Comparison of ENCODE assay signal across 21 cellular contexts in the genomic region with DNA sequence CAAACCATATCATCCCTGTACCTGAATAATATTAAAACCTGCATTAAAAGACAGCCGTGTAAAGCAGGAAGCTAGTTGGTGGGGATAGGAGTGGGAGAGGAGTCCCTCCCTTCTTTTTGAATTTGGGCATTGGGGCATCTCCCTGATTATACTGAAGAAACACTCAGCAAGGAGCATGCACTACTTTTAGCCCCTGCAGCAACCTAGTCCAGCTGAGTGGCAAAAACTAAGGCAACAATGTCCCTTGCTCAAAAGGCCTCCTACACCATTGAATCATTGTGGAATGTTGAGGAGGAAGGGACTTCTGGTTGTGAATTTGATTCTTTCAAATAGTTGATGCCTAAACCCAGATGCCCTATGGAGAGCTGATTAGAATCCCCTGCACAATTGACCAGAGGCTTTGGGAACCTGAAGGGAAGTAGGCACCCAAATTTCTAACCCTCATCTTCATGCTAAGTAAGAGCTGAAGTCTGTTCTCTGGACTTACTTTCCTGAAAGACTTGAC.
"Had no signal": no experiment of that assay in that cellular context is flagged by ENCODE, and none has a peak within 500 bp of the region (broad histone marks: within the 10 kb centered on the region; RNA-seq: fewer than 3 reads in every experiment).

No MANE protein-coding gene starts in this region.

- FAIRE-seq: TTC549 had no signal

- H3K4me3 Mint-ChIP-seq: activated T-cell treated with anti-CD3 and anti-CD28 coated beads, Interleukin-2, amount 50 U/mL, for 24 hours; activated T-helper 17 cell treated with anti-CD3 and anti-CD28 coated beads, Interleukin-2, amount 50 U/mL, for 72 hours; brain; effector memory CD8-positive, alpha-beta T cell; naive B cell; neural crest cell; stimulated activated naive CD8-positive, alpha-beta T cell treated with anti-CD3 and anti-CD28 coated beads, Interleukin-15, Interleukin-2, amounts not matched to agents 100 ng/mL and 50 ng/mL, for 24 hours had no signal

- H3K9me3 Mint-ChIP-seq: activated naive CD4-positive, alpha-beta T cell treated with anti-CD3 and anti-CD28 coated beads, Interleukin-2, amount 50 U/mL, for 72 hours; activated T-cell treated with anti-CD3 and anti-CD28 coated beads, Interleukin-2, amount 50 U/mL, for 24 hours; activated T-helper 17 cell treated with anti-CD3 and anti-CD28 coated beads, Interleukin-2, amount 50 U/mL, for 72 hours; stimulated activated naive CD8-positive, alpha-beta T cell treated with anti-CD3 and anti-CD28 coated beads, Interleukin-15, Interleukin-2, amounts not matched to agents 100 ng/mL and 50 ng/mL, for 24 hours had no signal

- H3K27ac Mint-ChIP-seq: activated naive CD4-positive, alpha-beta T cell treated with anti-CD3 and anti-CD28 coated beads, Interleukin-2, amount 50 U/mL, for 72 hours; activated T-cell treated with anti-CD3 and anti-CD28 coated beads, Interleukin-2, amount 50 U/mL, for 24 hours; activated T-helper 17 cell treated with anti-CD3 and anti-CD28 coated beads, Interleukin-2, amount 50 U/mL, for 72 hours; brain; effector memory CD8-positive, alpha-beta T cell; naive B cell; stimulated activated naive CD8-positive, alpha-beta T cell treated with anti-CD3 and anti-CD28 coated beads, Interleukin-15, Interleukin-2, amounts not matched to agents 100 ng/mL and 50 ng/mL, for 24 hours had no signal

- H3K4me3 ChIP-seq: dorsolateral prefrontal cortex, tibial nerve had no signal

- ATAC-seq: activated naive CD4-positive, alpha-beta T cell treated with anti-CD3 and anti-CD28 coated beads, Interleukin-2, amount 50 U/mL, for 72 hours; activated T-helper 17 cell treated with anti-CD3 and anti-CD28 coated beads, Interleukin-2, amount 50 U/mL, for 72 hours; effector memory CD8-positive, alpha-beta T cell had no signal

- H3K27me3 ChIP-seq: dorsolateral prefrontal cortex, tibial nerve had no signal

- H3K36me3 Mint-ChIP-seq: activated naive CD4-positive, alpha-beta T cell treated with anti-CD3 and anti-CD28 coated beads, Interleukin-2, amount 50 U/mL, for 72 hours; brain; naive B cell had no signal

- H3K27me3 Mint-ChIP-seq: activated T-cell treated with anti-CD3 and anti-CD28 coated beads, Interleukin-2, amount 50 U/mL, for 24 hours; brain had no signal

- H3K4me1 Mint-ChIP-seq: activated T-helper 17 cell treated with anti-CD3 and anti-CD28 coated beads, Interleukin-2, amount 50 U/mL, for 72 hours; brain; naive B cell had no signal

- DNase-seq: activated CD4-positive, alpha-beta T cell treated with anti-CD3 and anti-CD28 coated beads for 1 hour; activated T-cell treated with anti-CD3 and anti-CD28 coated beads, Interleukin-2, amount 50 U/mL, for 24 hours; aorta; dorsolateral prefrontal cortex; effector memory CD8-positive, alpha-beta T cell; hippocampal formation; kidney glomerular epithelial cell; left ventricle myocardium superior; mesendoderm; naive B cell; occipital lobe; retina; stimulated activated CD4-positive, alpha-beta T cell treated with anti-CD3 and anti-CD28 coated beads, Interleukin-12 subunit alpha, Interleukin-12 subunit beta, amount 100 ng/mL, for 4 hours; T-helper 1 cell had no signal

- H3K36me3 ChIP-seq: tibial nerve had no signal

- H3K27ac ChIP-seq: dorsolateral prefrontal cortex had no signal

- H3K9me3 ChIP-seq: tibial nerve had no signal
